ENCODE assay signal across 30 cellular contexts in genomic region chr6:44198684-44199083, GRCh38. TPM values are rescaled to one million over a fixed set of nuclear protein-coding genes. Genes with fewer than 3 reads are reported as not detected.
"Had no signal": no experiment of that assay in that cellular context is flagged by ENCODE, and none has a peak within 500 bp of the region (broad histone marks: within the 10 kb centered on the region; RNA-seq: fewer than 3 reads in every experiment).

No MANE protein-coding gene starts in this region.

- H3K9me3 ChIP-seq: left lung, ovary, right atrium auricular region, right lobe of liver, stomach, suprapubic skin, thoracic aorta, tibial artery, uterus had no signal

- H3K27me3 Mint-ChIP-seq: type B pancreatic cell had no signal

- H3K4me3 ChIP-seq: left lung, lung, ovary, right atrium auricular region, right lobe of liver, skin epidermis, stomach, suprapubic skin, thoracic aorta, tibial artery, uterus had no signal

- H3K27ac ChIP-seq: left lung, ovary, right atrium auricular region, right lobe of liver, skin epidermis, stomach, suprapubic skin, uterus had no signal

- H3K4me1 Mint-ChIP-seq: immature natural killer cell; naive B cell; natural killer cell; stimulated activated naive B cell treated with anti-CD40 and anti-IgM and Interleukin-4, amounts not matched to agents 10 μg/mL and 1 μg/mL and 100 μg/mL, for 72 hours had no signal

- H3K36me3 ChIP-seq: left lung, ovary, right atrium auricular region, right lobe of liver, stomach, suprapubic skin, thoracic aorta, tibial artery, uterus had no signal

- H3K36me3 Mint-ChIP-seq: immature natural killer cell; mesothelial cell of epicardium; naive B cell; natural killer cell; stimulated activated naive B cell treated with anti-CD40 and anti-IgM and Interleukin-4, amounts not matched to agents 10 μg/mL and 1 μg/mL and 100 μg/mL, for 72 hours; type B pancreatic cell had no signal

- DNase-seq: hypothalamus; immature natural killer cell; left colon; left lung; mesendoderm; naive B cell; natural killer cell; ovary; right lobe of liver; stimulated activated CD4-positive, alpha-beta T cell treated with anti-CD3 and anti-CD28 coated beads, Interleukin-12 subunit alpha, Interleukin-12 subunit beta, amount 100 ng/mL, for 4 hours; stimulated activated CD4-positive, alpha-beta T cell treated with anti-CD3 and anti-CD28 coated beads, Interleukin-15, amount 100 ng/mL, for 24 hours; stimulated activated CD4-positive, alpha-beta T cell treated with anti-CD3 and anti-CD28 coated beads, Interleukin-2, amount 100 ng/mL, for 24 hours; stimulated activated CD4-positive, alpha-beta T cell treated with anti-CD3 and anti-CD28 coated beads, Interleukin-4, amount 100 ng/mL, for 1 hour; stimulated activated naive B cell treated with anti-CD40 and anti-IgM and Interleukin-4, amounts not matched to agents 10 μg/mL and 1 μg/mL and 100 μg/mL, for 72 hours; stimulated activated naive CD8-positive, alpha-beta T cell treated with anti-CD3 and anti-CD28 coated beads, Interleukin-15, Interleukin-2, amounts not matched to agents 100 U/mL and 50 U/mL, for 24 hours; stomach; tibial artery; uterus had no signal

- H3K4me3 Mint-ChIP-seq: immature natural killer cell; mesothelial cell of epicardium; naive B cell; natural killer cell; stimulated activated naive B cell treated with anti-CD40 and anti-IgM and Interleukin-4, amounts not matched to agents 10 μg/mL and 1 μg/mL and 100 μg/mL, for 72 hours; type B pancreatic cell had no signal

- H3K9me3 Mint-ChIP-seq: immature natural killer cell; mesothelial cell of epicardium; naive B cell; natural killer cell; stimulated activated naive B cell treated with anti-CD40 and anti-IgM and Interleukin-4, amounts not matched to agents 10 μg/mL and 1 μg/mL and 100 μg/mL, for 72 hours; type B pancreatic cell had no signal

- H3K27me3 ChIP-seq: left lung, ovary, right atrium auricular region, right lobe of liver, stomach, suprapubic skin, tibial artery, uterus had no signal

- H3K4me1 ChIP-seq: left lung, right lobe of liver, uterus had no signal

- H3K27ac Mint-ChIP-seq: immature natural killer cell; mesothelial cell of epicardium; naive B cell; natural killer cell; progenitor cell of endocrine pancreas; stimulated activated naive B cell treated with anti-CD40 and anti-IgM and Interleukin-4, amounts not matched to agents 10 μg/mL and 1 μg/mL and 100 μg/mL, for 72 hours; type B pancreatic cell had no signal

RNA-seq across cellular contexts. Expression of gene MYMX, which starts 18.0 kb away (rescaled TPM):
- total RNA-seq: left colon, lung, mesothelial cell of epicardium, mononuclear cell, natural killer cell, progenitor cell of endocrine pancreas, renal cortical epithelial cell, right atrium auricular region, right lobe of liver, stomach, suprapubic skin, thoracic aorta, ureter, uterus had no signal
- polyA plus RNA-seq: immature natural killer cell, neural cell had no signal

RNA-seq across cellular contexts. Expression of gene CAPN11, which starts 40.1 kb away (rescaled TPM):
- total RNA-seq: mesothelial cell of epicardium, natural killer cell, progenitor cell of endocrine pancreas, renal cortical epithelial cell, thoracic aorta had no signal
- polyA plus RNA-seq: neural cell had no signal
